1 cellular context compared by ENCODE assay signal in genomic region chr19:46297700-46298476, GRCh38.
A peak's percentile ranks its signal among the peaks of the same experiment; 100 is the strongest.
TF ChIP-seq lines count a peak whose summit lies in the region.

No MANE protein-coding gene starts in this region.

TF ChIP-seq in K562, 482 proteins besides CTCF, POLR2A, EP300 and RAD21:
- peak; percentile 34; the same call in 1 of the 2 replicates for TF ChIP-seq TFAP4 (CRISPR knock-in tag; IDR thresholded peaks at IDR 0.05; ENCODE audit: borderline replicate concordance)
- TF ChIP-seq ZNF740 (CRISPR knock-in tag; IDR thresholded peaks at IDR 0.05): peak; percentile 56; the same call in 1 of the 2 replicates
- no peak for TF ChIP-seq ZNF740 (tag; IDR thresholded peaks at IDR 0.05)
- no peak for TF ChIP-seq FOXK2 (conservative IDR thresholded peaks at IDR 0.05 in 1 of 2, IDR thresholded peaks at IDR 0.05 in 1 of 2; ENCODE audit: low read depth in 2 of 2)
- TF ChIP-seq CAMTA2 (CRISPR knock-in tag; conservative IDR thresholded peaks at IDR 0.05): no peak
- no peak for TF ChIP-seq HDAC8 (tag; IDR thresholded peaks at IDR 0.05)
- peak; percentile 53 for TF ChIP-seq CTCFL (IDR thresholded peaks at IDR 0.05; ENCODE audit: borderline replicate concordance, insufficient read depth, low read depth, low read length, poor library complexity, severe bottlenecking)
- no peak for TF ChIP-seq ZSCAN32 (CRISPR knock-in tag; IDR thresholded peaks at IDR 0.05)
